Comparison of ENCODE assay signal across 1 cellular context in the genomic region with DNA sequence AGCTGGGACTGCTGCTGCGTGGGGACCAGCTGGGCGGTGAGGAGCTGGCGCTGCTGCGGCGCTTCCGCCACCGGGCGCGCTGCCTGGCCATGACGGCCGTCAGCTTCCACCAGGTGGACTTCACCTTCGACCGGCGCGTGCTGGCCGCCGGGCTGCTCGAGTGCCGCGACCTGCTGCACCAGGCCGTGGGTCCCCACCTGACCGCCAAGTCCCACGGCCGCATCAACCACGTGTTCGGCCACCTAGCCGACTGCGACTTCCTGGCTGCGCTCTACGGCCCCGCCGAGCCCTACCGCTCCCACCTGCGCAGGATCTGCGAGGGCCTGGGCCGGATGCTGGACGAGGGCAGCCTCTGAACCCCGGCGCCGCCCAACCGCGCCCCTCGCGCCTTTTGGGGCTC.
TF ChIP-seq lines count a peak whose summit lies in the region.

No MANE protein-coding gene starts in this region.

TF ChIP-seq in K562, 482 proteins besides CTCF, POLR2A, EP300 and RAD21 (continued from another document):
- peak; percentile 85; the same call in 1 of the 2 replicates for TF ChIP-seq ZBTB33 (CRISPR knock-in tag; IDR thresholded peaks at IDR 0.05)
- no peak for TF ChIP-seq ZNF583 (CRISPR knock-in tag; IDR thresholded peaks at IDR 0.05)
- TF ChIP-seq POLR2G (IDR thresholded peaks at IDR 0.05; ENCODE audit: low read depth, low read length) = peak; percentile 51; the same call in 1 of the 2 replicates
- no peak for TF ChIP-seq ZFP30 (CRISPR knock-in tag; IDR thresholded peaks at IDR 0.05; ENCODE audit: borderline replicate concordance)
- TF ChIP-seq ETV5 (CRISPR knock-in tag; IDR thresholded peaks at IDR 0.05; ENCODE audit: low read depth) = no peak
- TF ChIP-seq ZNF77 (CRISPR knock-in tag; IDR thresholded peaks at IDR 0.05) = no peak
TF ChIP-seq in K562: peak in this region for 3.
